8 cellular contexts compared by ENCODE assay signal in the genomic region with DNA sequence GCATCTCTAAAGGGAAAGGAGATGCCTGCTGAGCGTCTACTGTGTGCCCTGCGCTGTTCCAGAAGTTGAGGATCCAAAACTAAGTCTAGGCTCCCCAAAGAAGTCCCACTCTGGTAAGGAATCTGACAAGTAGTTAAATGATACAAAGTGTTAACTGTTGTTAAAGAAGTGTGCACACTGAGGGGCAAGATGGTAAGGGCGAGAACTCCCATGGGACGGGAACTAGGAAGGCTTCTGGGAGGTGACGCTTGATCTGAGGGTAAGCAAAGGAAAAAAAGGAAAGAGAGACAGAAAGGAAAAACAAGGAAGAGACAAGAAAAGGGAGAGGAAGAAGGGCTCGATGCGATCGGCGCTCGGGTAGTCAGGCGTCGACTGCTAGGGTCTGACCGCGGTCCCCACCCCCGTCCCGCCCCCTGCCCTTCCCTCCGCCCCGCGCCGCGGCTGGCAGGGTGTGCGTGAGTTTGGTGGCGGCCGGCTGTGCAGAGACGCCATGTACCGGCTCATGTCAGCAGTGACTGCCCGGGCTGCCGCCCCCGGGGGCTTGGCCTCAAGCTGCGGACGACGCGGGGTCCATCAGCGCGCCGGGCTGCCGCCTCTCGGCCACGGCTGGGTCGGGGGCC.
DNase-seq lines count a peak whose midpoint lies in the region; ATAC-seq and TF ChIP-seq lines count a peak whose summit lies in the region.

A gene with protein sequence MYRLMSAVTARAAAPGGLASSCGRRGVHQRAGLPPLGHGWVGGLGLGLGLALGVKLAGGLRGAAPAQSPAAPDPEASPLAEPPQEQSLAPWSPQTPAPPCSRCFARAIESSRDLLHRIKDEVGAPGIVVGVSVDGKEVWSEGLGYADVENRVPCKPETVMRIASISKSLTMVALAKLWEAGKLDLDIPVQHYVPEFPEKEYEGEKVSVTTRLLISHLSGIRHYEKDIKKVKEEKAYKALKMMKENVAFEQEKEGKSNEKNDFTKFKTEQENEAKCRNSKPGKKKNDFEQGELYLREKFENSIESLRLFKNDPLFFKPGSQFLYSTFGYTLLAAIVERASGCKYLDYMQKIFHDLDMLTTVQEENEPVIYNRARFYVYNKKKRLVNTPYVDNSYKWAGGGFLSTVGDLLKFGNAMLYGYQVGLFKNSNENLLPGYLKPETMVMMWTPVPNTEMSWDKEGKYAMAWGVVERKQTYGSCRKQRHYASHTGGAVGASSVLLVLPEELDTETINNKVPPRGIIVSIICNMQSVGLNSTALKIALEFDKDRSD (plus strand): TSS at position 480 of the 620 bp plus-strand sequence. CDS start 11 bp downstream, at position 491.

- ATAC-seq in HG03175 (IDR thresholded peaks at IDR 0.05; ENCODE audit: unreplicated experiment): peak; percentile 88

- peak within 1 kb of the TSS; percentile 85 for H3K27ac ChIP-seq in cingulate gyrus (ENCODE audit: low read depth, low read length)

- DNase-seq in AG08396 (ENCODE audit: low spot score) (peak; percentile 91), NCI-H510A (lab: John Stamatoyannopoulos, UW) (peak; percentile 68), kidney glomerular epithelial cell (lab: John Stamatoyannopoulos, UW) (peak; percentile 86)
- peak; percentile 87 for DNase-seq in activated CD4-positive, alpha-beta T cell treated with anti-CD3 and anti-CD28 coated beads for 48 hours
- peak; percentile 50 to 61 for DNase-seq in stimulated activated CD4-positive, alpha-beta T cell treated with anti-CD3 and anti-CD28 coated beads, Interleukin-1b, Interleukin-23, amount 100 ng/mL, for 1 hour (ENCODE audit: low read depth in 2 of 2)

- in situ Hi-C loops in GM18951 (cut with MboI; ENCODE audit: low sequenced_read_pairs, unreplicated experiment): no loop called here

- peak; percentile 60 for TF ChIP-seq POLR2A in GM18951 (IDR thresholded peaks at IDR 0.05; ENCODE audit: extremely low read depth, insufficient read depth, insufficient read length)

Comparison
In these comparisons a context has a peak if more than half of its experiments do, and no peak if none do; other contexts are left out.
1. Peak in every context shown above with its lines: DNase-seq, ATAC-seq and H3K27ac ChIP-seq.